ENCODE assay signal across 8 cellular contexts in genomic region chr3:172580680-172581079, GRCh38. TPM values are rescaled to one million over a fixed set of nuclear protein-coding genes. Genes with fewer than 3 reads are reported as not detected.
DNase-seq lines count a peak whose midpoint lies in the region; ATAC-seq, FAIRE-seq and TF ChIP-seq lines count a peak whose summit lies in the region.

No MANE protein-coding gene starts in this region.

- H3K36me3 Mint-ChIP-seq in activated T-helper 2 cell treated with anti-CD3 and anti-CD28 coated beads, Interferon-gamma antibody, Interleukin-2, Interleukin-4, amounts not matched to agents 10 μg/mL and 5 μg/mL and 100 μg/mL, durations not matched to agents 14 hours and 24 hours and 36 hours (ENCODE audit: low read depth), result peaks cover 19% of the 10 kb centered on the region

- intact Hi-C loops in activated T-helper 2 cell treated with anti-CD3 and anti-CD28 coated beads, Interferon-gamma antibody, Interleukin-2, Interleukin-4, amounts not matched to agents 10 μg/mL and 5 μg/mL and 100 μg/mL, durations not matched to agents 14 hours and 24 hours and 36 hours (cut with micrococcal nuclease), result loop anchor here (1.0 kb wide), 2 partner anchors 63 to 68 kb away; no protein-coding TSS in a partner anchor
- intact Hi-C loops in A673 (cut with micrococcal nuclease; ENCODE audit: unreplicated experiment), result no loop called here

- no TSS peak for BruUV-seq in A673 (replicated peaks; lab: Mats Ljungman, UMichigan)

- H3K9me3 ChIP-seq in BLaER1 treated with 17β-estradiol and CSF1 and Interleukin-3, amounts not matched to agents 10 nM and 100 nM (replicated peaks in 1 of 11), result peaks cover 0 to 24% (median 0%) of the 10 kb centered on the region in 11 experiments; a peak in 4 of 22 replicates
- no peaks in the 10 kb centered on the region for H3K9me3 ChIP-seq in A673 (ENCODE audit: low read depth, low read length, poor library complexity, severe bottlenecking)

- peaks cover 89% of the 10 kb centered on the region for H3K4me1 Mint-ChIP-seq in activated T-helper 2 cell treated with anti-CD3 and anti-CD28 coated beads, Interferon-gamma antibody, Interleukin-2, Interleukin-4, amounts not matched to agents 10 μg/mL and 5 μg/mL and 100 μg/mL, durations not matched to agents 14 hours and 24 hours and 36 hours (ENCODE audit: low read depth)

- H4K20me1 ChIP-seq in BLaER1 treated with 17β-estradiol and CSF1 and Interleukin-3, amounts not matched to agents 10 nM and 100 nM, result no peaks in the 10 kb centered on the region

- TF ChIP-seq CTCF in A673 (conservative IDR thresholded peaks at IDR 0.05; ENCODE audit: low read depth, low read length), result no peak

- H3K4me3 Mint-ChIP-seq in activated T-helper 2 cell treated with anti-CD3 and anti-CD28 coated beads, Interferon-gamma antibody, Interleukin-2, Interleukin-4, amounts not matched to agents 10 μg/mL and 5 μg/mL and 100 μg/mL, durations not matched to agents 14 hours and 24 hours and 36 hours (ENCODE audit: low read depth), result peak overlapping the region; percentile 44

- H3K4me2 ChIP-seq in BLaER1 treated with 17β-estradiol and CSF1 and Interleukin-3, amounts not matched to agents 10 nM and 100 nM, result peak overlapping the region; percentile 21 to 93 (median 79); a peak in 21 of 22 replicates

- CTCF ChIA-PET in A673 (lab: Charles Lee), result no interaction called here

- no peaks in the 10 kb centered on the region for H3K27me3 ChIP-seq in BLaER1 treated with 17β-estradiol and CSF1 and Interleukin-3, amounts not matched to agents 10 nM and 100 nM
- no peaks in the 10 kb centered on the region for H3K27me3 ChIP-seq in A673 (replicated peaks; ENCODE audit: insufficient read depth, low read depth, low read length, poor library complexity)

- ATAC-seq in HG03108 (IDR thresholded peaks at IDR 0.05; ENCODE audit: unreplicated experiment), result peak; percentile 71

- peaks cover 9% of the 10 kb centered on the region for H3K9me3 Mint-ChIP-seq in activated T-helper 2 cell treated with anti-CD3 and anti-CD28 coated beads, Interferon-gamma antibody, Interleukin-2, Interleukin-4, amounts not matched to agents 10 μg/mL and 5 μg/mL and 100 μg/mL, durations not matched to agents 14 hours and 24 hours and 36 hours

- FAIRE-seq in GM19239 (lab: Jason Lieb, UNC), result peak; percentile 98

- POLR2A ChIA-PET in A673 (lab: Charles Lee; ENCODE audit: low non-redundant PET), result no interaction called here

- H3K27ac ChIP-seq in BLaER1 treated with 17β-estradiol and CSF1 and Interleukin-3, amounts not matched to agents 10 nM and 100 nM, result peak overlapping the region in 8 of 11 experiments; percentile 55 to 90 (median 72); a peak in 17 of 22 replicates
- no peak overlapping the region for H3K27ac ChIP-seq in A673 (ENCODE audit: low read depth, low read length, poor library complexity, severe bottlenecking)

- peak overlapping the region in 1 of 10 experiments; percentile 11; a peak in 2 of 20 replicates for H3K4me3 ChIP-seq in BLaER1 treated with 17β-estradiol and CSF1 and Interleukin-3, amounts not matched to agents 10 nM and 100 nM
- H3K4me3 ChIP-seq in A673 (ENCODE audit: low read depth, low read length, poor library complexity, severe bottlenecking), result no peak overlapping the region

- H3K4me1 ChIP-seq in BLaER1 treated with 17β-estradiol and CSF1 and Interleukin-3, amounts not matched to agents 10 nM and 100 nM, result peaks cover 22 to 85% (median 51%) of the 10 kb centered on the region in 10 experiments
- no peaks in the 10 kb centered on the region for H3K4me1 ChIP-seq in A673 (ENCODE audit: insufficient read depth, low read length, poor library complexity, severe bottlenecking)

- peak overlapping the region; percentile 76 for H3K27ac Mint-ChIP-seq in activated T-helper 2 cell treated with anti-CD3 and anti-CD28 coated beads, Interferon-gamma antibody, Interleukin-2, Interleukin-4, amounts not matched to agents 10 μg/mL and 5 μg/mL and 100 μg/mL, durations not matched to agents 14 hours and 24 hours and 36 hours

- H3K9ac ChIP-seq in BLaER1 treated with 17β-estradiol and CSF1 and Interleukin-3, amounts not matched to agents 10 nM and 100 nM, result peak overlapping the region in 6 of 11 experiments; percentile 4 to 70 (median 50); a peak in 11 of 22 replicates

- no peak for DNase-seq in GM19239 (ENCODE audit: insufficient read length, low spot score)
- no peak for DNase-seq in activated T-helper 2 cell treated with anti-CD3 and anti-CD28 coated beads, Interferon-gamma antibody, Interleukin-2, Interleukin-4, amounts not matched to agents 10 μg/mL and 5 μg/mL and 100 μg/mL, durations not matched to agents 14 hours and 24 hours and 36 hours (ENCODE audit: low spot score)
- no peak for DNase-seq in KG1 (lab: John Stamatoyannopoulos, UW)
- no peak for DNase-seq in HK-2 (ENCODE audit: unreplicated experiment)
- DNase-seq in A673 (ENCODE audit: low spot score), result no peak
- DNase-seq in RPMI8226, result no peak

- no peaks in the 10 kb centered on the region for H3K27me3 Mint-ChIP-seq in activated T-helper 2 cell treated with anti-CD3 and anti-CD28 coated beads, Interferon-gamma antibody, Interleukin-2, Interleukin-4, amounts not matched to agents 10 μg/mL and 5 μg/mL and 100 μg/mL, durations not matched to agents 14 hours and 24 hours and 36 hours (ENCODE audit: low read depth)

- no peaks in the 10 kb centered on the region for H3K36me3 ChIP-seq in BLaER1 treated with 17β-estradiol and CSF1 and Interleukin-3, amounts not matched to agents 10 nM and 100 nM
- no peaks in the 10 kb centered on the region for H3K36me3 ChIP-seq in A673 (ENCODE audit: insufficient read depth, low read length, poor library complexity, severe bottlenecking)

RNA-seq across cellular contexts. Expression of gene TNFSF10, which starts 57.5 kb away (rescaled TPM):
- 52.3 and 54.8 TPM in 2 replicates for total RNA-seq in activated T-helper 2 cell treated with anti-CD3 and anti-CD28 coated beads, Interferon-gamma antibody, Interleukin-2, Interleukin-4, amounts not matched to agents 10 μg/mL and 5 μg/mL and 100 μg/mL, durations not matched to agents 14 hours and 24 hours and 36 hours
- not detected in 2 replicates for total RNA-seq in A673 (2021)

Comparison
In these comparisons a context has a peak if more than half of its experiments do, and no peak if none do; other contexts are left out.
1. RNA of gene TNFSF10, which starts 57.5 kb away (total RNA-seq): 52.3 to 54.8 TPM in activated T-helper 2 cell treated with anti-CD3 and anti-CD28 coated beads, Interferon-gamma antibody, Interleukin-2, Interleukin-4, amounts not matched to agents 10 μg/mL and 5 μg/mL and 100 μg/mL, durations not matched to agents 14 hours and 24 hours and 36 hours; not detected in A673; every median in the first group is over 10 times any median in the second.